In the genomic region with DNA sequence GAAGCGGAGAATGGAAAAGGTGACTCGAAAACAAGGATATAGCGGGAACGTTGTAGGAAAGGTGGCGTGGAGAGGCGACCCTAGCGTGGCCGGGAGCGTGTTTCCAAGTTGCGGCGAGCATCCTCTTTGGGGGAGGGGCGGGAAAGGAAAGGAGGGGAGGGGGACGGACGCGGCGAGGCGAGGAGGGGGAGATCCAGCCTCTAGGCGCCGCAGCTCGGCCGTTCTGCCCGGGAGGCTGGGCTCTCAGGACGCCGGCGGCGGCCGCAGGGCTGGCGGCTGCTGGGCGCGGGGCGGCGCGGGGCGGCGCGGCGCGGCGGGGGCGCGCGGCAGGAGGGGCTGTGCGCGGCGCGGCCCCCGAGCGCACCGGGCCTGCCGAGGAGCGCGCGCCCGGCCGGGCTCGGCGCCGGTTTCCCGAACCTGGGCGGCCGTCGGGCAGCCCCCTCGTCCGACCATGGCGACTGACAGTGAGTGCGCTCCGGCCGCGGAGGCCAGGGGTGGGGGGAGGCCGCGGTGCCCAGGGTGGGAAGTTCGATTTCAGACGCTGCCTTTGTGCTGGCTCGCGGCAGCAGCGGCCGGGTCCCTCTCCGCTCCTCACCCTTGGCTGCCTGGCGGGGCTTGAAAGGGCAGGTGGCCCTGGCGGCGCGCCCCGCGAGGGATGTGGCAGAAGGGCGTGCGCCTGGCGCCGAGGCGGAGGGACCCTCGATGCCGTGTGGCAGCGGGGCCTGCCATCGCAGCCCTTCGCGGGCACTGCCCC, we compare ENCODE assay signal across 8 cellular contexts. TPM values are rescaled to one million over a fixed set of nuclear protein-coding genes. Genes with fewer than 3 reads are reported as not detected.
DNase-seq lines count a peak whose midpoint lies in the region; ATAC-seq and TF ChIP-seq lines count a peak whose summit lies in the region.

A gene (plus strand): TSS at position 357 of the 754 bp plus-strand sequence.

- H3K9me3 Mint-ChIP-seq in mesothelial cell of epicardium = no peaks in the 10 kb centered on the region

- peaks cover 45% of the 10 kb centered on the region for H3K27me3 Mint-ChIP-seq in mesothelial cell of epicardium (ENCODE audit: low read depth)

- ATAC-seq in HG03432 (IDR thresholded peaks at IDR 0.05; ENCODE audit: unreplicated experiment) (no peak), GM21528 (IDR thresholded peaks at IDR 0.05; ENCODE audit: low FRiP score, unreplicated experiment) (no peak)

- H3K36me3 Mint-ChIP-seq in mesothelial cell of epicardium = no peaks in the 10 kb centered on the region

- no peak for TF ChIP-seq CTCF in mesothelial cell of epicardium (IDR thresholded peaks at IDR 0.05; ENCODE audit: unreplicated experiment)

- peak within 1 kb of the TSS; percentile 27 for H3K27ac Mint-ChIP-seq in mesothelial cell of epicardium

- peak; percentile 15 for DNase-seq in EL
- DNase-seq in NCI-H524 (lab: John Stamatoyannopoulos, UW) = peak; percentile 55 to 62
- DNase-seq in dermis blood vessel endothelial cell = peak; percentile 21
- peak; percentile 27 to 49 for DNase-seq in mesothelial cell of epicardium (ENCODE audit: low spot score in 2 of 2, unreplicated experiment in 2 of 2)
- DNase-seq in T1000 (lab: John Stamatoyannopoulos, UW) = no peak
- no peak for DNase-seq in KG1 (lab: John Stamatoyannopoulos, UW)

- peaks cover 4% of the 10 kb centered on the region for H3K4me1 Mint-ChIP-seq in mesothelial cell of epicardium

- peak within 1 kb of the TSS; percentile 84 for H3K4me3 Mint-ChIP-seq in mesothelial cell of epicardium

RNA-seq across cellular contexts. Expression of the gene that starts here (rescaled TPM):
- total RNA-seq in dermis blood vessel endothelial cell (0.17 and 0.79 TPM in 2 replicates), mesothelial cell of epicardium (2.5 to 3.3 TPM (median 3.2 TPM) in 3 replicates)

Comparison
In these comparisons a context has a peak if more than half of its experiments do, and no peak if none do; other contexts are left out.
1. Peak in DNase-seq in dermis blood vessel endothelial cell; RNA of the gene not detected or under 1 TPM.
2. DNase-seq: peak in EL (single experiment), NCI-H524 (2 of 2) and mesothelial cell of epicardium (2 of 2); none in T1000 (single experiment) and KG1 (single experiment).